In genomic region chr16:67483150-67483549, GRCh38 we compare ENCODE assay signal across 12 cellular contexts. TPM values are rescaled to one million over a fixed set of nuclear protein-coding genes. Genes with fewer than 3 reads are reported as not detected.
DNase-seq lines count a peak whose midpoint lies in the region; ATAC-seq, FAIRE-seq and TF ChIP-seq lines count a peak whose summit lies in the region.
"Had no signal": no experiment of that assay in that cellular context is flagged by ENCODE, and none has a peak within 500 bp of the region (broad histone marks: within the 10 kb centered on the region; RNA-seq: fewer than 3 reads in every experiment).

TSS of gene AGRP (minus strand) at chr16:67483547. CDS start at chr16:67483398, 149 bp downstream.

- intact Hi-C loops in stomach (cut with DNase I; ENCODE audit: low total_unique reads) = no loop called here

- H3K4me3 ChIP-seq in keratinocyte (ENCODE audit: control insufficient read depth in 2 of 3, extremely low read depth in 1 of 3, insufficient read depth in 2 of 3, low read depth in 1 of 3, low read length in 3 of 3) (peak within 1 kb of the TSS in 1 of 3 experiments; percentile 83), stomach (peak within 1 kb of the TSS in 3 of 4 donors; percentile 79 to 94 (median 92))

- H3K27ac ChIP-seq in keratinocyte (ENCODE audit: control insufficient read depth, insufficient read depth, low read length) (no peak within 1 kb of the TSS), stomach (peak within 1 kb of the TSS in 3 of 5 donors; percentile 93 to 98 (median 97))

- POLR2A ChIA-PET in activated CD4-positive, alpha-beta T cell treated with anti-CD3 and anti-CD28 coated beads, Interleukin-2, amount 10 ng/mL, durations not matched to agents 7 days and 5 days (lab: Charles Lee) = no interaction called here

- no peaks in the 10 kb centered on the region for H3K9me1 ChIP-seq in keratinocyte (ENCODE audit: control insufficient read depth, extremely low read depth, insufficient read depth, low read length)

- DNase-seq in activated CD4-positive, alpha-beta T cell treated with anti-CD3 and anti-CD28 coated beads, Interleukin-2, amount 10 ng/mL, durations not matched to agents 7 days and 5 days = no peak
- DNase-seq in activated CD4-positive, alpha-beta T cell treated with anti-CD3 and anti-CD28 coated beads, Interleukin-2, amount 50 U/mL, for 1 hour = no peak
- DNase-seq in keratinocyte (ENCODE audit: low read depth, low spot score) (no peak), stomach (no peak), NCI-H1105 treated with DMSO at 0.1 percent for 48 hours (lab: John Stamatoyannopoulos, UW) (no peak), HPDE6-E6E7 (ENCODE audit: extremely low spot score) (no peak), midbrain (lab: John Stamatoyannopoulos, UW) (no peak)
- DNase-seq: NCI-H2227 treated with DMSO at 0.1 percent for 48 hours; stimulated activated naive CD4-positive, alpha-beta T cell; T-helper 9 cell had no signal

- no peaks in the 10 kb centered on the region for H3K27me3 Mint-ChIP-seq in activated CD4-positive, alpha-beta T cell treated with anti-CD3 and anti-CD28 coated beads, Interleukin-2, amount 10 ng/mL, durations not matched to agents 7 days and 5 days
- H3K27me3 Mint-ChIP-seq in activated T-helper 17 cell treated with anti-CD3 and anti-CD28 coated beads, Interleukin-2, amount 50 U/mL, for 72 hours = no peaks in the 10 kb centered on the region

- H3K36me3 Mint-ChIP-seq in activated CD4-positive, alpha-beta T cell treated with anti-CD3 and anti-CD28 coated beads, Interleukin-2, amount 10 ng/mL, durations not matched to agents 7 days and 5 days (ENCODE audit: low read depth) = peaks cover 14% of the 10 kb centered on the region
- H3K36me3 Mint-ChIP-seq in activated T-helper 17 cell treated with anti-CD3 and anti-CD28 coated beads, Interleukin-2, amount 50 U/mL, for 72 hours (ENCODE audit: low read depth) = peaks cover 30% of the 10 kb centered on the region

- no peaks in the 10 kb centered on the region for H3K9me3 Mint-ChIP-seq in activated CD4-positive, alpha-beta T cell treated with anti-CD3 and anti-CD28 coated beads, Interleukin-2, amount 10 ng/mL, durations not matched to agents 7 days and 5 days
- no peaks in the 10 kb centered on the region for H3K9me3 Mint-ChIP-seq in activated T-helper 17 cell treated with anti-CD3 and anti-CD28 coated beads, Interleukin-2, amount 50 U/mL, for 72 hours

- no peaks in the 10 kb centered on the region for H4K20me1 ChIP-seq in keratinocyte (ENCODE audit: control insufficient read depth, extremely low read depth, insufficient read depth, low read length)

- no peak for FAIRE-seq in keratinocyte (lab: Jason Lieb, UNC)

- no peaks in the 10 kb centered on the region for H3K36me3 ChIP-seq in keratinocyte (ENCODE audit: control insufficient read depth in 2 of 2, extremely low read depth in 1 of 2, insufficient read depth in 2 of 2, low read length in 2 of 2)
- peaks cover 0 to 18% (median 16%) of the 10 kb centered on the region in 4 donors for H3K36me3 ChIP-seq in stomach

- H3K4me3 Mint-ChIP-seq in activated CD4-positive, alpha-beta T cell treated with anti-CD3 and anti-CD28 coated beads, Interleukin-2, amount 10 ng/mL, durations not matched to agents 7 days and 5 days = peak within 1 kb of the TSS; percentile 90
- peak within 1 kb of the TSS; percentile 97 for H3K4me3 Mint-ChIP-seq in activated T-helper 17 cell treated with anti-CD3 and anti-CD28 coated beads, Interleukin-2, amount 50 U/mL, for 72 hours

- TF ChIP-seq CTCF in keratinocyte (optimal IDR thresholded peaks at IDR 0.05 in 1 of 3, IDR thresholded peaks at IDR 0.05 in 1 of 3, conservative IDR thresholded peaks at IDR 0.05 in 1 of 3; ENCODE audit: extremely low read depth in 1 of 3, insufficient read depth in 2 of 3, low read length in 3 of 3) = no peak
- no peak for TF ChIP-seq CTCF in stomach (IDR thresholded peaks at IDR 0.05)

- TF ChIP-seq POLR2A in stomach (IDR thresholded peaks at IDR 0.05) = no peak

- CTCF ChIA-PET in activated CD4-positive, alpha-beta T cell treated with anti-CD3 and anti-CD28 coated beads, Interleukin-2, amount 10 ng/mL, durations not matched to agents 7 days and 5 days (lab: Charles Lee) = interaction anchor here (0.6 to 20.8 kb wide), 5 partner anchors 31 to 430 kb away, joined by 3 to 195 read pairs (median 5); no protein-coding TSS in a partner anchor

- dilution Hi-C loops in keratinocyte (cut with MboI; ENCODE audit: extremely low pct_ligation_motif_present, low sequenced_read_pairs) = no loop called here

- peaks cover 26% of the 10 kb centered on the region for H3K4me1 Mint-ChIP-seq in activated CD4-positive, alpha-beta T cell treated with anti-CD3 and anti-CD28 coated beads, Interleukin-2, amount 10 ng/mL, durations not matched to agents 7 days and 5 days
- peaks cover 8% of the 10 kb centered on the region for H3K4me1 Mint-ChIP-seq in activated T-helper 17 cell treated with anti-CD3 and anti-CD28 coated beads, Interleukin-2, amount 50 U/mL, for 72 hours

- H3K27me3 ChIP-seq in keratinocyte (ENCODE audit: control insufficient read depth, extremely low read depth, insufficient read depth, low read length) (no peaks in the 10 kb centered on the region), stomach (no peaks in the 10 kb centered on the region)

- H3K9me3 ChIP-seq in keratinocyte (ENCODE audit: control insufficient read depth, low read depth, low read length) (no peaks in the 10 kb centered on the region), stomach (no peaks in the 10 kb centered on the region)

- H2AFZ ChIP-seq in keratinocyte (ENCODE audit: control insufficient read depth, low read length) = no peak within 1 kb of the TSS

- H3K27ac Mint-ChIP-seq in activated CD4-positive, alpha-beta T cell treated with anti-CD3 and anti-CD28 coated beads, Interleukin-2, amount 10 ng/mL, durations not matched to agents 7 days and 5 days = peak within 1 kb of the TSS; percentile 97
- peak within 1 kb of the TSS; percentile 98 for H3K27ac Mint-ChIP-seq in activated T-helper 17 cell treated with anti-CD3 and anti-CD28 coated beads, Interleukin-2, amount 50 U/mL, for 72 hours

- WGBS in stomach, 5 donors = 93 to 100% (median 96%) methylated on average over 3 to 6 of the region's 6 CpGs

- H3K9ac ChIP-seq in keratinocyte (ENCODE audit: control insufficient read depth, extremely low read depth, insufficient read depth, low read length) = no peak within 1 kb of the TSS

- no peak for TF ChIP-seq EP300 in stomach (IDR thresholded peaks at IDR 0.05)

- H3K4me2 ChIP-seq in keratinocyte (ENCODE audit: control insufficient read depth, extremely low read depth, insufficient read depth, low read depth, low read length) = peak within 1 kb of the TSS; percentile 94

- H3K79me2 ChIP-seq in keratinocyte (ENCODE audit: control insufficient read depth, insufficient read depth, low read length) = peaks cover 26% of the 10 kb centered on the region

- H3K4me1 ChIP-seq in keratinocyte (ENCODE audit: control insufficient read depth, extremely low read depth, insufficient read depth, low read length) (peaks cover 17% of the 10 kb centered on the region), stomach (peaks cover 34 to 57% (median 45%) of the 10 kb centered on the region in 4 donors)

- no peak for ATAC-seq in activated T-helper 17 cell treated with anti-CD3 and anti-CD28 coated beads, Interleukin-2, amount 50 U/mL, for 72 hours (replicated peaks)
- ATAC-seq: right cardiac atrium had no signal

RNA-seq across cellular contexts. Expression of gene AGRP, which starts in this region (rescaled TPM):
- not detected for total RNA-seq in activated CD4-positive, alpha-beta T cell treated with anti-CD3 and anti-CD28 coated beads, Interleukin-2, amount 10 ng/mL, durations not matched to agents 7 days and 5 days
- total RNA-seq in activated T-helper 17 cell treated with anti-CD3 and anti-CD28 coated beads, Interleukin-2, amount 50 U/mL, for 72 hours = not detected
- polyA plus RNA-seq in keratinocyte (not detected in 3 replicates), stomach (not detected)
- not detected for polyA plus RNA-seq in keratinocyte (2011; ENCODE audit: low read depth)
- polyA plus RNA-seq in keratinocyte (2011; cell fraction: cytosol; rRNA removed) = not detected in 2 replicates
- polyA plus RNA-seq in keratinocyte (2011; cell fraction: nucleus; rRNA removed) = not detected in 2 replicates
- not detected in 2 replicates for polyA plus RNA-seq in keratinocyte (2012; ENCODE audit: low replicate concordance)
- not detected in 3 replicates for polyA minus RNA-seq in keratinocyte
- not detected for polyA minus RNA-seq in keratinocyte (2011; cell fraction: cytosol; rRNA and poly(A)+ RNA removed)
- not detected in 2 replicates for polyA minus RNA-seq in keratinocyte (2011; cell fraction: nucleus; rRNA and poly(A)+ RNA removed)
- not detected for total RNA-seq in stomach
- total RNA-seq: right cardiac atrium had no signal
- polyA plus RNA-seq: right cardiac atrium had no signal
